Comparison of ENCODE assay signal across 8 cellular contexts in genomic region chrX:30889147-30890125, GRCh38. TPM values are rescaled to one million over a fixed set of nuclear protein-coding genes. Genes with fewer than 3 reads are reported as not detected.
A peak's percentile ranks its signal among the peaks of the same experiment; 100 is the strongest.
DNase-seq lines count a peak whose midpoint lies in the region; ATAC-seq and TF ChIP-seq lines count a peak whose summit lies in the region.

Gene TAB3 (minus strand): TSS chrX:30889254. CDS start chrX:30859588, 29,666 bp downstream.

- 0% methylated on average over 1 to 32 of the region's 62 CpGs for WGBS in testis, 2 donors

- peak; percentile 85 for ATAC-seq in HG02623 (IDR thresholded peaks at IDR 0.05; ENCODE audit: unreplicated experiment)
- peak; percentile 90 for ATAC-seq in omental fat pad (ENCODE audit: low FRiP score)

- H3K9me3 ChIP-seq in testis: no peaks in the 10 kb centered on the region

- H3K4me3 ChIP-seq in testis: peak within 1 kb of the TSS; percentile 77 to 80

- H3K36me3 Mint-ChIP-seq in activated naive CD8-positive, alpha-beta T cell: no peaks in the 10 kb centered on the region

- no peak for TF ChIP-seq CTCF in GM10248 (IDR thresholded peaks at IDR 0.05; ENCODE audit: control extremely low read depth, extremely low read depth, low read depth, missing control alignments)
- TF ChIP-seq CTCF in omental fat pad (IDR thresholded peaks at IDR 0.05): no peak
- no peak for TF ChIP-seq CTCF in testis (IDR thresholded peaks at IDR 0.05)

- peak; percentile 86 for DNase-seq in GM10248 (ENCODE audit: extremely low spot score)
- DNase-seq in NCI-H1105 (lab: John Stamatoyannopoulos, UW): peak; percentile 88
- DNase-seq in SKM-1 treated with dmso at 0.1 percent for 144 hours (lab: John Stamatoyannopoulos, UW; ENCODE audit: unreplicated experiment): peak; percentile 86
- peak; percentile 96 for DNase-seq in glomerular visceral epithelial cell (ENCODE audit: extremely low spot score)
- DNase-seq in omental fat pad (ENCODE audit: low spot score): peak; percentile 76
- peak; percentile 96 for DNase-seq in testis

- POLR2A ChIA-PET in GM10248 (lab: Yijun Ruan, JAX): no interaction called here

- H3K4me3 Mint-ChIP-seq in activated naive CD8-positive, alpha-beta T cell: peak within 1 kb of the TSS; percentile 91

- no peaks in the 10 kb centered on the region for H3K27me3 ChIP-seq in testis

- H3K27ac ChIP-seq in testis: peak within 1 kb of the TSS; percentile 88 to 90

- no peaks in the 10 kb centered on the region for H3K36me3 ChIP-seq in testis (ENCODE audit: low read depth, missing control alignments)

- no peaks in the 10 kb centered on the region for H3K9me3 Mint-ChIP-seq in activated naive CD8-positive, alpha-beta T cell (ENCODE audit: low read depth)

- peak within 1 kb of the TSS; percentile 95 for H3K27ac Mint-ChIP-seq in activated naive CD8-positive, alpha-beta T cell

- intact Hi-C loops in testis (cut with DNase I; ENCODE audit: low total_unique reads): no loop called here

- H3K4me1 ChIP-seq in testis: no peaks in the 10 kb centered on the region

- peak; percentile 45 for TF ChIP-seq POLR2A in testis (IDR thresholded peaks at IDR 0.05)

- no peaks in the 10 kb centered on the region for H3K27me3 Mint-ChIP-seq in activated naive CD8-positive, alpha-beta T cell

- CTCF ChIA-PET in GM10248 (lab: Yijun Ruan, JAX): interaction anchor here (0.9 kb wide), 1 partner anchor 13 kb away, joined by 3 read pairs; no protein-coding TSS in a partner anchor

- peaks cover 42% of the 10 kb centered on the region for H3K4me1 Mint-ChIP-seq in activated naive CD8-positive, alpha-beta T cell (ENCODE audit: low read depth)

RNA-seq across cellular contexts. Expression of gene TAB3, which starts in this region (rescaled TPM):
- total RNA-seq in omental fat pad (10 to 100 TPM; 24.3 to 31.2 (median 27.9) TPM), testis (100 to 1,000 TPM; 166 to 181 TPM)
- 33.0 TPM for polyA plus RNA-seq in testis (ENCODE audit: insufficient read depth, low read depth, low replicate concordance)

Comparison
In these comparisons a context has a peak if more than half of its experiments do, and no peak if none do; other contexts are left out.
1. Peak in every context shown above with its lines: DNase-seq, ATAC-seq, H3K4me3 ChIP-seq and H3K27ac ChIP-seq.
2. RNA of gene TAB3 (total RNA-seq): 166 to 181 TPM in testis; 24.3 to 31.2 TPM in omental fat pad; every median in the first group is over 4 times any median in the second.